Comparison of ENCODE assay signal across 10 cellular contexts in the genomic region with DNA sequence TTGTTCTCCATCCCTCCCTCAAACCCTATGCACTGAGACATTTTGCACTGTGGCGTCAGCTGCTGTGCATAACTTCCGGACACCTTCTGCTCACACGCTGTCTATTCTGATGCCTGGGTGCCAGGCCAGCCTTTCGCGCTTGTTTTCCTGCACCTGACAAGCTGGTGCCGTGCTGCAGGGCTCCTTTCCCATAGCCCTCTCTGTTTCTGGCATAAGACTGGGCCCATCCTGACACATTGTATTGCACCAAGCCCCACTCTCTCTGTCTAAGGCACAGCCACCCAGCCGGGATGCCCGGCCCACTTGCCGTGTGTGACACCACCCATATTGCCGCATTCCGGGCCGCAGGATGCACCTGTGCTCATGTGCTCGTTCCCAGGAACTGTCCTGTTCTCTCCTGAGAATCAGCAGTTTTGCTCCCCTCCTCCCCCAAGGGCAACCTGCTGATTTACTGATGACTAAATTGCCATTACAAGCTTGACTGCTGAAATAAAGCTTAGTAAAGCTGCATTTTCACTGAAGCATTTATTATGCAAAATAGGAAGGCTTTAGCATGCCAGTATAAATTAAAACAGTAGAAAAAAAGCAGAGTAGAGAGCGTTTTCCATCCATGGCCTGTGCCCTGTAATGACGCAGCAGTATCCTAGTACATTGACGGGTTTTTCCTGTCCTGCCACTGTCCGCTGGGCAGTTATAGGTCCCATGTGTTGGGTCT.
A peak's percentile ranks its signal among the peaks of the same experiment; 100 is the strongest.
DNase-seq lines count a peak whose midpoint lies in the region; ATAC-seq, FAIRE-seq and TF ChIP-seq lines count a peak whose summit lies in the region.
"Had no signal": no experiment of that assay in that cellular context is flagged by ENCODE, and none has a peak within 500 bp of the region (broad histone marks: within the 10 kb centered on the region; RNA-seq: fewer than 3 reads in every experiment).

No MANE protein-coding gene starts in this region.

- H3K9me3 ChIP-seq in osteoblast (ENCODE audit: low read depth, low read length): no peaks in the 10 kb centered on the region
- H3K9me3 ChIP-seq: ascending aorta, sigmoid colon had no signal

- H3K4me3 Mint-ChIP-seq in activated T-cell treated with anti-CD3 and anti-CD28 coated beads, Interleukin-2, amount 50 U/mL, for 24 hours: no peak overlapping the region
- H3K4me3 Mint-ChIP-seq in activated T-helper 17 cell treated with anti-CD3 and anti-CD28 coated beads, Interleukin-2, amount 50 U/mL, for 72 hours: peak overlapping the region; percentile 18

- peak overlapping the region; percentile 90 for H3K27ac Mint-ChIP-seq in activated T-cell treated with anti-CD3 and anti-CD28 coated beads, Interleukin-2, amount 50 U/mL, for 24 hours
- H3K27ac Mint-ChIP-seq in activated T-helper 17 cell treated with anti-CD3 and anti-CD28 coated beads, Interleukin-2, amount 50 U/mL, for 72 hours: peak overlapping the region; percentile 88

- no peaks in the 10 kb centered on the region for H3K9me3 Mint-ChIP-seq in activated T-cell treated with anti-CD3 and anti-CD28 coated beads, Interleukin-2, amount 50 U/mL, for 24 hours
- no peaks in the 10 kb centered on the region for H3K9me3 Mint-ChIP-seq in activated T-helper 17 cell treated with anti-CD3 and anti-CD28 coated beads, Interleukin-2, amount 50 U/mL, for 72 hours

- no peaks in the 10 kb centered on the region for H3K27me3 ChIP-seq in osteoblast (ENCODE audit: insufficient read depth, low read length)
- H3K27me3 ChIP-seq: ascending aorta, sigmoid colon had no signal

- H3K79me2 ChIP-seq in osteoblast (ENCODE audit: insufficient read depth, low read length): no peaks in the 10 kb centered on the region

- H4K20me1 ChIP-seq in osteoblast (ENCODE audit: insufficient read depth, low read length): no peaks in the 10 kb centered on the region

- H3K4me2 ChIP-seq in osteoblast (ENCODE audit: insufficient read depth, low read length): no peak overlapping the region

- H3K36me3 ChIP-seq in osteoblast (ENCODE audit: insufficient read depth, low read length): no peaks in the 10 kb centered on the region
- H3K36me3 ChIP-seq: ascending aorta, sigmoid colon had no signal

- H3K36me3 Mint-ChIP-seq in activated T-cell treated with anti-CD3 and anti-CD28 coated beads, Interleukin-2, amount 50 U/mL, for 24 hours (ENCODE audit: low read depth): peaks cover 67% of the 10 kb centered on the region
- H3K36me3 Mint-ChIP-seq in activated T-helper 17 cell treated with anti-CD3 and anti-CD28 coated beads, Interleukin-2, amount 50 U/mL, for 72 hours (ENCODE audit: low read depth): peaks cover 67% of the 10 kb centered on the region

- no peaks in the 10 kb centered on the region for H3K27me3 Mint-ChIP-seq in activated T-cell treated with anti-CD3 and anti-CD28 coated beads, Interleukin-2, amount 50 U/mL, for 24 hours
- H3K27me3 Mint-ChIP-seq in activated T-helper 17 cell treated with anti-CD3 and anti-CD28 coated beads, Interleukin-2, amount 50 U/mL, for 72 hours: no peaks in the 10 kb centered on the region

- H3K27ac ChIP-seq in osteoblast (ENCODE audit: low read depth, low read length): no peak overlapping the region
- H3K27ac ChIP-seq: ascending aorta, sigmoid colon had no signal

- no peak for TF ChIP-seq CTCF in osteoblast (IDR thresholded peaks at IDR 0.05; ENCODE audit: extremely low read depth, low read depth, low read length)

- no peak overlapping the region for H3K4me3 ChIP-seq in osteoblast (ENCODE audit: insufficient read depth, low read length)
- H3K4me3 ChIP-seq: ascending aorta, sigmoid colon had no signal

- peak; percentile 44 for ATAC-seq in HG02885 (IDR thresholded peaks at IDR 0.05; ENCODE audit: poor library complexity, unreplicated experiment)
- ATAC-seq in activated T-helper 17 cell treated with anti-CD3 and anti-CD28 coated beads, Interleukin-2, amount 50 U/mL, for 72 hours (replicated peaks): no peak

- no peaks in the 10 kb centered on the region for H3K4me1 ChIP-seq in osteoblast (ENCODE audit: insufficient read depth, low read length)
- H3K4me1 ChIP-seq: ascending aorta, sigmoid colon had no signal

- DNase-seq in activated T-cell treated with anti-CD3 and anti-CD28 coated beads, Interleukin-2, amount 50 U/mL, for 24 hours: no peak
- DNase-seq in activated T-cell treated with anti-CD3 and anti-CD28 coated beads for 4 hours: no peak
- DNase-seq in osteoblast (ENCODE audit: insufficient read length, low spot score, missing footprints): peak; percentile 65
- no peak for DNase-seq in RCC 7860 (ENCODE audit: low spot score)
- no peak for DNase-seq in GM19238 (ENCODE audit: insufficient read length, low spot score)
- no peak for DNase-seq in NCI-H2227 (lab: John Stamatoyannopoulos, UW; ENCODE audit: unreplicated experiment)
- DNase-seq: sigmoid colon had no signal

- H3K4me1 Mint-ChIP-seq in activated T-cell treated with anti-CD3 and anti-CD28 coated beads, Interleukin-2, amount 50 U/mL, for 24 hours (ENCODE audit: low read depth): peaks cover 45% of the 10 kb centered on the region
- peaks cover 16% of the 10 kb centered on the region for H3K4me1 Mint-ChIP-seq in activated T-helper 17 cell treated with anti-CD3 and anti-CD28 coated beads, Interleukin-2, amount 50 U/mL, for 72 hours

- no peak overlapping the region for H2AFZ ChIP-seq in osteoblast (ENCODE audit: low read length)

- no peak for FAIRE-seq in RCC 7860 (lab: Jason Lieb, UNC)
